ENCODE assay signal across 8 cellular contexts in genomic region chr10:99731296-99732032, GRCh38. TPM values are rescaled to one million over a fixed set of nuclear protein-coding genes. Genes with fewer than 3 reads are reported as not detected.
DNase-seq lines count a peak whose midpoint lies in the region; ATAC-seq, FAIRE-seq and TF ChIP-seq lines count a peak whose summit lies in the region.

No MANE protein-coding gene starts in this region.

- WGBS in GM12878 (ENCODE audit: insufficient coverage, insufficient replicate concordance, low lambda C conversion rate, missing lambda C conversion rate), result 2% methylated on average over 16 of the region's 16 CpGs
- WGBS in mesenchymal stem cell, result 9% methylated on average over 16 of the region's 16 CpGs

- H3K4me1 ChIP-seq in GM12878 (ENCODE audit: control insufficient read depth, insufficient read depth, low read length), result peaks cover 5% of the 10 kb centered on the region; the same call in 1 of the 2 replicates
- H3K4me1 ChIP-seq in mesenchymal stem cell (ENCODE audit: control insufficient read depth, insufficient read depth, low read depth, low read length), result peaks cover 11% of the 10 kb centered on the region

- peaks cover 20% of the 10 kb centered on the region for H3K79me1 ChIP-seq in mesenchymal stem cell (replicated peaks; ENCODE audit: low read length, poor library complexity, severe bottlenecking)

- TF ChIP-seq POLR2A in GM12878 (IDR thresholded peaks at IDR 0.05; ENCODE audit: low read depth, low read length), result no peak

- FAIRE-seq in GM12878 (lab: Jason Lieb, UNC), result no peak

- RAD21 ChIA-PET in GM12878 (lab: Charles Lee; ENCODE audit: unreplicated experiment), result interaction anchor here (0.6 to 2.4 kb wide), 7 partner anchors 13 to 303 kb away, joined by 3 to 11 read pairs (median 3); partner anchors contain the start of genes ENTPD7 and SLC25A28

- peak overlapping the region; percentile 29 for H2BK15ac ChIP-seq in mesenchymal stem cell (ENCODE audit: low read depth, poor library complexity, severe bottlenecking)

- H2AK5ac ChIP-seq in mesenchymal stem cell (ENCODE audit: low read length, severe bottlenecking), result peak overlapping the region; percentile 89

- no peak for TF ChIP-seq RAD21 in GM12878 (IDR thresholded peaks at IDR 0.05; ENCODE audit: insufficient read depth, low read depth, low read length)

- H3K14ac ChIP-seq in mesenchymal stem cell (ENCODE audit: low read length in 2 of 2), result peak overlapping the region in 1 of 2 experiments; percentile 97

- H3K18ac ChIP-seq in mesenchymal stem cell (ENCODE audit: low read depth in 1 of 2, low read length in 2 of 2), result peak overlapping the region; percentile 83 to 96

- TSS peak; percentile 92 for BruUV-seq in GM12878 (replicated peaks; lab: Mats Ljungman, UMichigan)

- H4K91ac ChIP-seq in mesenchymal stem cell (ENCODE audit: low read length), result peak overlapping the region; percentile 74

- peaks cover 32% of the 10 kb centered on the region for H3K79me2 ChIP-seq in GM12878 (ENCODE audit: control insufficient read depth, insufficient read depth, low read length)

- H3K4me2 ChIP-seq in GM12878 (ENCODE audit: control insufficient read depth, insufficient read depth) (peak overlapping the region; percentile 81), mesenchymal stem cell (ENCODE audit: low read length, poor library complexity, severe bottlenecking) (peak overlapping the region; percentile 49)

- in situ Hi-C loops in GM12878 (cut with MboI), result no loop called here

- CTCF ChIA-PET in GM12878 (lab: Yijun Ruan, JAX), result interaction anchor here (0.9 to 4.1 kb wide), 9 partner anchors 9 to 274 kb away, joined by 3 to 17 read pairs (median 5); no protein-coding TSS in a partner anchor

- H2AFZ ChIP-seq in GM12878 (ENCODE audit: control insufficient read depth, low read depth, low read length) (peak overlapping the region; percentile 94), mesenchymal stem cell (ENCODE audit: low read depth, low read length) (peak overlapping the region; percentile 85)

- TF ChIP-seq EP300 in GM12878 (IDR thresholded peaks at IDR 0.05; ENCODE audit: borderline replicate concordance in 1 of 2, control insufficient read depth in 1 of 2, low read depth in 2 of 2, low read length in 2 of 2), result no peak

- intact Hi-C loops in GM12878 (cut with micrococcal nuclease; ENCODE audit: unreplicated experiment), result no loop called here

- peak in 2 of 3 experiments; percentile 12 to 24; a peak in 1 of 6 replicates for TF ChIP-seq CTCF in GM12878 (IDR thresholded peaks at IDR 0.05 in 2 of 3, conservative IDR thresholded peaks at IDR 0.05 in 1 of 3; ENCODE audit: control insufficient read depth in 2 of 3, extremely low read depth in 1 of 3, insufficient read depth in 1 of 3, low read depth in 3 of 3, low read length in 3 of 3)

- peak overlapping the region; percentile 92 for H3K4ac ChIP-seq in mesenchymal stem cell (ENCODE audit: low read depth in 1 of 2, low read length in 2 of 2)

- H4K20me1 ChIP-seq in GM12878 (ENCODE audit: control insufficient read depth, insufficient read depth), result no peaks in the 10 kb centered on the region

- peak overlapping the region; percentile 11 for H2BK5ac ChIP-seq in mesenchymal stem cell (ENCODE audit: low read depth, low read length, poor library complexity, severe bottlenecking)

- no peak for DNase-seq in GM12878 (ENCODE audit: low read depth, low spot score)
- DNase-seq in mesenchymal stem cell, result peak; percentile 9
- DNase-seq in T1000 (lab: John Stamatoyannopoulos, UW), result no peak
- no peak for DNase-seq in NCI-H1048 (lab: John Stamatoyannopoulos, UW)
- no peak for DNase-seq in NCI-H2171 (lab: John Stamatoyannopoulos, UW)

- H2BK12ac ChIP-seq in mesenchymal stem cell (ENCODE audit: low read length in 2 of 2), result no peak overlapping the region

- H3K4me3 ChIP-seq in GM12878 (peak overlapping the region; percentile 98), mesenchymal stem cell (ENCODE audit: insufficient read depth in 1 of 2, low read depth in 1 of 2, low read length in 2 of 2) (peak overlapping the region; percentile 92 to 98)

- H3K9me3 ChIP-seq in GM12878 (replicated peaks; ENCODE audit: control insufficient read depth, insufficient read depth, low read length) (no peaks in the 10 kb centered on the region), mesenchymal stem cell (ENCODE audit: control insufficient read depth, low read length) (no peaks in the 10 kb centered on the region)

- ATAC-seq in GM18511 (IDR thresholded peaks at IDR 0.05; ENCODE audit: unreplicated experiment), result peak; percentile 49
- ATAC-seq in HG03460 (IDR thresholded peaks at IDR 0.05; ENCODE audit: unreplicated experiment), result peak; percentile 27
- peak; percentile 63 for ATAC-seq in GM12878
- no peak for ATAC-seq in GM18867 (IDR thresholded peaks at IDR 0.05; ENCODE audit: unreplicated experiment)

- H3K9ac ChIP-seq in GM12878 (ENCODE audit: control insufficient read depth, insufficient read depth, low read length), result peak overlapping the region; percentile 91
- peak overlapping the region; percentile 98 for H3K9ac ChIP-seq in mesenchymal stem cell (ENCODE audit: low read length)

- peak overlapping the region; percentile 97 for H4K8ac ChIP-seq in mesenchymal stem cell (ENCODE audit: low read length)

- H3K27me3 ChIP-seq in GM12878 (replicated peaks in 1 of 2; ENCODE audit: control insufficient read depth in 2 of 2, insufficient read depth in 2 of 2, low read length in 1 of 2), result no peaks in the 10 kb centered on the region
- no peaks in the 10 kb centered on the region for H3K27me3 ChIP-seq in mesenchymal stem cell (ENCODE audit: control insufficient read depth in 1 of 2, insufficient read depth in 1 of 2, low read length in 2 of 2)

- SMC1A ChIA-PET in GM12878 (lab: Charles Lee; ENCODE audit: uncharacterized antibody, unreplicated experiment), result interaction anchor here (1.0 to 3.3 kb wide), 5 partner anchors 9 to 172 kb away, joined by 3 to 11 read pairs (median 4); no protein-coding TSS in a partner anchor

- H2BK120ac ChIP-seq in mesenchymal stem cell (ENCODE audit: low read depth, low read length), result peak overlapping the region; percentile 82

- peaks cover 0 to 5% of the 10 kb centered on the region in 2 experiments; a peak in 3 of 4 replicates for H3K36me3 ChIP-seq in GM12878 (ENCODE audit: control insufficient read depth in 2 of 2, insufficient read depth in 2 of 2, low read length in 1 of 2)
- H3K36me3 ChIP-seq in mesenchymal stem cell (ENCODE audit: control insufficient read depth in 1 of 2, insufficient read depth in 2 of 2, low read depth in 1 of 2, low read length in 2 of 2), result peaks cover 11 to 44% of the 10 kb centered on the region in 2 experiments

- peak overlapping the region in 1 of 2 experiments; percentile 90 for H3K23ac ChIP-seq in mesenchymal stem cell (ENCODE audit: low read length in 2 of 2)

- POLR2A ChIA-PET in GM12878 (lab: Charles Lee), result interaction anchor here (0.5 to 1.6 kb wide), 8 partner anchors 22 to 536 kb away, joined by 3 to 8 read pairs (median 4); partner anchors contain the start of genes CWF19L1 and ENTPD7

- H3K27ac ChIP-seq in GM12878 (ENCODE audit: control insufficient read depth, insufficient read depth) (peak overlapping the region; percentile 89), mesenchymal stem cell (ENCODE audit: low read length, poor library complexity, severe bottlenecking) (peak overlapping the region; percentile 87)

RNA-seq across cellular contexts. Expression of gene COX15, which starts 0.5 kb away (rescaled TPM):
- total RNA-seq in GM12878 (2013; cell fraction: nucleolus; rRNA removed), result 62.4 and 70.0 TPM in 2 replicates
- total RNA-seq in GM12878 (2014; rRNA removed), result 36.3 and 37.4 TPM in 2 replicates
- 30.6 and 32.9 TPM in 2 replicates for total RNA-seq in GM12878 (2014; rRNA removed; fragmentation: Illumina TruSeq; extraction: Trizol)
- total RNA-seq in GM12878 (2021), result 37.8 and 38.9 TPM in 2 replicates
- 22.4 TPM for polyA plus RNA-seq in GM12878 (2011; ENCODE audit: low read depth)
- polyA plus RNA-seq in GM12878 (2011; rRNA removed), result 36.4 and 46.8 TPM in 2 replicates
- 22.3 and 27.2 TPM in 2 replicates for polyA plus RNA-seq in GM12878 (2011; cell fraction: cytosol; rRNA removed)
- 27.6 and 30.5 TPM in 2 replicates for polyA plus RNA-seq in GM12878 (2011; cell fraction: nucleus; rRNA removed)
- polyA plus RNA-seq in GM12878 (2012), result 25.7 and 37.7 TPM in 2 replicates
- 38.1 and 44.7 TPM in 2 replicates for polyA plus RNA-seq in GM12878 (2014; fragmentation: Illumina TruSeq; extraction: Trizol)
- polyA plus RNA-seq in GM12878 (2014; fragmentation: Nextera tagmentation; extraction: Ambion mirVana), result 10 to 100 TPM; 46.3 to 50.7 TPM
- polyA plus RNA-seq in GM12878 (2014; rRNA removed), result 27.1 and 30.2 TPM in 2 replicates
- 10 to 100 TPM; 38.4 to 42.8 TPM for polyA plus RNA-seq in GM12878 (2016; fragmentation: Nextera tagmentation; extraction: Ambion mirVana)
- 20.5 and 25.2 TPM in 2 replicates for polyA minus RNA-seq in GM12878 (2011; rRNA and poly(A)+ RNA removed)
- 10.4 and 11.0 TPM in 2 replicates for polyA minus RNA-seq in GM12878 (2011; cell fraction: cytosol; rRNA and poly(A)+ RNA removed)
- 8.7 and 13.6 TPM in 2 replicates for polyA minus RNA-seq in GM12878 (2011; cell fraction: nucleus; rRNA and poly(A)+ RNA removed)
- 13.5 TPM for polyA plus RNA-seq in mesenchymal stem cell (2013, experiment 1 of 2)
- polyA plus RNA-seq in mesenchymal stem cell (2013, experiment 2 of 2), result 13.4 TPM

RNA-seq across cellular contexts. Expression of gene CUTC, which starts 0.6 kb away (rescaled TPM):
- 32.9 and 38.9 TPM in 2 replicates for total RNA-seq in GM12878 (2013; cell fraction: nucleolus; rRNA removed)
- total RNA-seq in GM12878 (2014; rRNA removed), result 23.8 and 28.3 TPM in 2 replicates
- 34.3 and 36.2 TPM in 2 replicates for total RNA-seq in GM12878 (2014; rRNA removed; fragmentation: Illumina TruSeq; extraction: Trizol)
- total RNA-seq in GM12878 (2021), result 25.7 and 26.7 TPM in 2 replicates
- polyA plus RNA-seq in GM12878 (2011; ENCODE audit: low read depth), result 21.8 TPM
- polyA plus RNA-seq in GM12878 (2011; rRNA removed), result 47.7 and 63.2 TPM in 2 replicates
- polyA plus RNA-seq in GM12878 (2011; cell fraction: cytosol; rRNA removed), result 18.6 and 26.4 TPM in 2 replicates
- 25.8 and 28.8 TPM in 2 replicates for polyA plus RNA-seq in GM12878 (2011; cell fraction: nucleus; rRNA removed)
- 25.5 and 28.0 TPM in 2 replicates for polyA plus RNA-seq in GM12878 (2012)
- 34.3 and 42.5 TPM in 2 replicates for polyA plus RNA-seq in GM12878 (2014; fragmentation: Illumina TruSeq; extraction: Trizol)
- polyA plus RNA-seq in GM12878 (2014; fragmentation: Nextera tagmentation; extraction: Ambion mirVana), result 10 to 100 TPM; 64.6 to 71.7 TPM
- polyA plus RNA-seq in GM12878 (2014; rRNA removed), result 34.3 and 37.6 TPM in 2 replicates
- polyA plus RNA-seq in GM12878 (2016; fragmentation: Nextera tagmentation; extraction: Ambion mirVana), result 10 to 100 TPM; 44.0 to 49.6 TPM
- 27.4 and 30.3 TPM in 2 replicates for polyA minus RNA-seq in GM12878 (2011; rRNA and poly(A)+ RNA removed)
- 7.3 and 7.6 TPM in 2 replicates for polyA minus RNA-seq in GM12878 (2011; cell fraction: cytosol; rRNA and poly(A)+ RNA removed)
- 10.5 and 13.6 TPM in 2 replicates for polyA minus RNA-seq in GM12878 (2011; cell fraction: nucleus; rRNA and poly(A)+ RNA removed)
- polyA plus RNA-seq in mesenchymal stem cell (2013, experiment 1 of 2), result 11.2 TPM
- polyA plus RNA-seq in mesenchymal stem cell (2013, experiment 2 of 2), result 11.2 TPM

RNA-seq across cellular contexts. Expression of gene ABCC2, which starts 51.0 kb away (rescaled TPM):
- 4.8 and 7.1 TPM in 2 replicates for total RNA-seq in GM12878 (2013; cell fraction: nucleolus; rRNA removed)
- 0.11 and 0.93 TPM in 2 replicates for total RNA-seq in GM12878 (2014; rRNA removed)
- total RNA-seq in GM12878 (2014; rRNA removed; fragmentation: Illumina TruSeq; extraction: Trizol), result 0.28 and 0.36 TPM in 2 replicates
- total RNA-seq in GM12878 (2021), result 0.24 and 0.64 TPM in 2 replicates
- polyA plus RNA-seq in GM12878 (2011; ENCODE audit: low read depth), result 0.37 TPM
- 0.95 and 1.1 TPM in 2 replicates for polyA plus RNA-seq in GM12878 (2011; rRNA removed)
- 0.43 and 0.64 TPM in 2 replicates for polyA plus RNA-seq in GM12878 (2011; cell fraction: cytosol; rRNA removed)
- 2.4 and 3.6 TPM in 2 replicates for polyA plus RNA-seq in GM12878 (2011; cell fraction: nucleus; rRNA removed)
- polyA plus RNA-seq in GM12878 (2012), result 0.18 and 0.31 TPM in 2 replicates
- polyA plus RNA-seq in GM12878 (2014; fragmentation: Illumina TruSeq; extraction: Trizol), result 0.14 and 0.35 TPM in 2 replicates
- polyA plus RNA-seq in GM12878 (2014; fragmentation: Nextera tagmentation; extraction: Ambion mirVana), result under 1 TPM; 0.02 to 0.18 TPM
- polyA plus RNA-seq in GM12878 (2014; rRNA removed), result 0.19 and 0.22 TPM in 2 replicates
- polyA plus RNA-seq in GM12878 (2016; fragmentation: Nextera tagmentation; extraction: Ambion mirVana), result under 1 TPM; 0.20 to 0.21 TPM
- 1.2 and 1.4 TPM in 2 replicates for polyA minus RNA-seq in GM12878 (2011; rRNA and poly(A)+ RNA removed)
- polyA minus RNA-seq in GM12878 (2011; cell fraction: cytosol; rRNA and poly(A)+ RNA removed), result 2.3 and 4.1 TPM in 2 replicates
- 2.0 and 2.2 TPM in 2 replicates for polyA minus RNA-seq in GM12878 (2011; cell fraction: nucleus; rRNA and poly(A)+ RNA removed)
- polyA plus RNA-seq in mesenchymal stem cell (2013, experiment 1 of 2), result 0.58 TPM
- 0.42 TPM for polyA plus RNA-seq in mesenchymal stem cell (2013, experiment 2 of 2)
